Comparison of ENCODE assay signal across 1 cellular context in genomic region chr4:11548529-11549176, GRCh38.
TF ChIP-seq lines count a peak whose summit lies in the region.

No MANE protein-coding gene starts in this region.

TF ChIP-seq in WTC11, 78 proteins besides CTCF, POLR2A, EP300 and RAD21 (continued from another document):
- TF ChIP-seq, protein P1, sequence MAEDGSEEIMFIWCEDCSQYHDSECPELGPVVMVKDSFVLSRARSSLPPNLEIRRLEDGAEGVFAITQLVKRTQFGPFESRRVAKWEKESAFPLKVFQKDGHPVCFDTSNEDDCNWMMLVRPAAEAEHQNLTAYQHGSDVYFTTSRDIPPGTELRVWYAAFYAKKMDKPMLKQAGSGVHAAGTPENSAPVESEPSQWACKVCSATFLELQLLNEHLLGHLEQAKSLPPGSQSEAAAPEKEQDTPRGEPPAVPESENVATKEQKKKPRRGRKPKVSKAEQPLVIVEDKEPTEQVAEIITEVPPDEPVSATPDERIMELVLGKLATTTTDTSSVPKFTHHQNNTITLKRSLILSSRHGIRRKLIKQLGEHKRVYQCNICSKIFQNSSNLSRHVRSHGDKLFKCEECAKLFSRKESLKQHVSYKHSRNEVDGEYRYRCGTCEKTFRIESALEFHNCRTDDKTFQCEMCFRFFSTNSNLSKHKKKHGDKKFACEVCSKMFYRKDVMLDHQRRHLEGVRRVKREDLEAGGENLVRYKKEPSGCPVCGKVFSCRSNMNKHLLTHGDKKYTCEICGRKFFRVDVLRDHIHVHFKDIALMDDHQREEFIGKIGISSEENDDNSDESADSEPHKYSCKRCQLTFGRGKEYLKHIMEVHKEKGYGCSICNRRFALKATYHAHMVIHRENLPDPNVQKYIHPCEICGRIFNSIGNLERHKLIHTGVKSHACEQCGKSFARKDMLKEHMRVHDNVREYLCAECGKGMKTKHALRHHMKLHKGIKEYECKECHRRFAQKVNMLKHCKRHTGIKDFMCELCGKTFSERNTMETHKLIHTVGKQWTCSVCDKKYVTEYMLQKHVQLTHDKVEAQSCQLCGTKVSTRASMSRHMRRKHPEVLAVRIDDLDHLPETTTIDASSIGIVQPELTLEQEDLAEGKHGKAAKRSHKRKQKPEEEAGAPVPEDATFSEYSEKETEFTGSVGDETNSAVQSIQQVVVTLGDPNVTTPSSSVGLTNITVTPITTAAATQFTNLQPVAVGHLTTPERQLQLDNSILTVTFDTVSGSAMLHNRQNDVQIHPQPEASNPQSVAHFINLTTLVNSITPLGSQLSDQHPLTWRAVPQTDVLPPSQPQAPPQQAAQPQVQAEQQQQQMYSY (CRISPR knock-in tag; IDR thresholded peaks at IDR 0.05): no peak
- no peak for TF ChIP-seq ZBTB21 (CRISPR knock-in tag; IDR thresholded peaks at IDR 0.05; ENCODE audit: borderline replicate concordance)
